7 cellular contexts compared by ENCODE assay signal in the genomic region with DNA sequence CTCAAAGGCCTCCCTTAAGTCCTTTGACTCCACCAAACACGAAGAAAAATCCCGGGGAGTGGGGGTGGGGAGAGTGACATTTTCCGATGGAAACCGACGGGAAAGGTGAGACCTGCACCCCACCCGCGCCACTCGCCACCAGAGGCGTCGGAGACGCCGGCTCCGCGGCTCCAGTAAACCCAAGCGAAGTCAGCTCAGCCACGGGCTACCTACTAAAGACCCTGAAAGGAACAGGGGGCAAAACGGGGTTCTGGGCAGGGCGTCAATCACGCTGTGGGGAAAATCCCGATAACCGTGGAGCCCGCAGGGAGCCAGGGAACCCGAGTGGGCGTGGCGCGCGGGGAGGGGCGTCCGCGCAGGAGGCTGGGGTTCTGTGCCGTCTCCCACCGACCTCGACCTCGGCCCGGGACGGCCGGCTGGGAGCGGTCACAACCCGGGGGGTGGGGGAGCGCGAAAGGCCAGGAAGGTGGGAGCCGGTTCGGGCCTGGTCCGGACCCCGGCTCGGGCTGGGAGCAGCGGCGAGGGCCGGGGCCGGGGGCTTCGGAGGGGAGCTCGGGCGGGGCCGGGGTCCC. TPM values are rescaled to one million over a fixed set of nuclear protein-coding genes. Genes with fewer than 3 reads are reported as not detected.
DNase-seq lines count a peak whose midpoint lies in the region; ATAC-seq, FAIRE-seq and TF ChIP-seq lines count a peak whose summit lies in the region.

No MANE protein-coding gene starts in this region.

- in situ Hi-C loops in K562 (cut with MboI): no loop called here

- peaks cover 54% of the 10 kb centered on the region for H3K79me2 ChIP-seq in K562 (ENCODE audit: control insufficient read depth, insufficient read depth, low read length)

- peak overlapping the region; percentile 89 for H3K4me3 Mint-ChIP-seq in T-helper 17 cell

- H3K36me3 ChIP-seq in K562 (ENCODE audit: control insufficient read depth, insufficient read depth, low read length): peaks cover 30% of the 10 kb centered on the region

- peak overlapping the region; percentile 97 for H3K4me3 ChIP-seq in K562

- intact Hi-C loops in K562 (cut with micrococcal nuclease): no loop called here

- H2AFZ ChIP-seq in K562 (ENCODE audit: low read depth, low read length): peak overlapping the region; percentile 80

- peaks cover 2% of the 10 kb centered on the region for H3K36me3 Mint-ChIP-seq in T-helper 17 cell (ENCODE audit: low read depth)

- POLR2A ChIA-PET in K562 (lab: Yijun Ruan, JAX): interaction anchor here (0.6 to 1.0 kb wide), 4 partner anchors 19 to 1129 kb away, joined by 3 to 4 read pairs (median 3); no protein-coding TSS in a partner anchor

- peaks cover 11 to 40% of the 10 kb centered on the region in 2 experiments; a peak in 4 of 5 replicates for H3K4me1 ChIP-seq in K562 (replicated peaks in 1 of 2; ENCODE audit: control insufficient read depth in 2 of 2, insufficient read depth in 2 of 2, low read length in 2 of 2)

- no peak overlapping the region for H3K27ac Mint-ChIP-seq in T-helper 17 cell

- H3K9me3 ChIP-seq in T-helper 17 cell (ENCODE audit: control insufficient read depth, low read length, poor library complexity, severe bottlenecking): no peaks in the 10 kb centered on the region
- H3K9me3 ChIP-seq in K562 (replicated peaks; ENCODE audit: control insufficient read depth, insufficient read depth, low read depth, low read length): no peaks in the 10 kb centered on the region

- DNase-seq in T-helper 17 cell: peak; percentile 32 to 67 (median 65)
- DNase-seq in K562 (ENCODE audit: extremely low read depth in 1 of 4, low spot score in 3 of 4): peak; percentile 54 to 84 (median 73)
- peak; percentile 43 for DNase-seq in kidney glomerular epithelial cell (lab: John Stamatoyannopoulos, UW)
- DNase-seq in stimulated activated CD4-positive, alpha-beta T cell treated with anti-CD3 and anti-CD28 coated beads, Interleukin-4, amount 100 ng/mL, for 1 hour: peak; percentile 59
- no peak for DNase-seq in SIG-M5 (lab: John Stamatoyannopoulos, UW)

- peaks cover 9% of the 10 kb centered on the region for H3K9me1 ChIP-seq in K562 (ENCODE audit: control insufficient read depth, insufficient read depth, low read length)

- 1% methylated on average over 41 of the region's 54 CpGs for WGBS in K562 (ENCODE audit: insufficient coverage, low coverage, missing lambda C conversion rate)

- TF ChIP-seq EP300 in K562 (IDR thresholded peaks at IDR 0.05; ENCODE audit: low read length): no peak

- CTCF ChIA-PET in K562 (lab: Yijun Ruan, JAX; ENCODE audit: low intra/inter-chr PET ratio): interaction anchor here (0.6 kb wide), 2 partner anchors 96 to 121 kb away, joined by 3 read pairs; no protein-coding TSS in a partner anchor

- no peak for FAIRE-seq in K562 (lab: Jason Lieb, UNC)

- H3K9ac ChIP-seq in K562 (ENCODE audit: insufficient read depth in 1 of 2, low read depth in 2 of 2, low read length in 2 of 2): peak overlapping the region; percentile 91 to 94

- H3K4me1 Mint-ChIP-seq in T-helper 17 cell: peaks cover 24% of the 10 kb centered on the region

- H3K4me2 ChIP-seq in K562 (ENCODE audit: insufficient read depth, low read length): peak overlapping the region; percentile 95

- peak in 2 of 3 experiments; percentile 11 to 30; a peak in 1 of 6 replicates for TF ChIP-seq CTCF in K562 (IDR thresholded peaks at IDR 0.05 in 2 of 3, conservative IDR thresholded peaks at IDR 0.05 in 1 of 3; ENCODE audit: insufficient read depth in 2 of 3, low read depth in 1 of 3, low read length in 3 of 3)

- no peak for TF ChIP-seq RAD21 in K562 (CRISPR knock-in tag; conservative IDR thresholded peaks at IDR 0.05 in 1 of 2, IDR thresholded peaks at IDR 0.05 in 1 of 2)

- no peaks in the 10 kb centered on the region for H3K27me3 Mint-ChIP-seq in T-helper 17 cell

- peak; percentile 23 for ATAC-seq in GM18873 (IDR thresholded peaks at IDR 0.05; ENCODE audit: low FRiP score, unreplicated experiment)
- ATAC-seq in HG03039 (IDR thresholded peaks at IDR 0.05; ENCODE audit: unreplicated experiment): peak; percentile 26
- ATAC-seq in T-helper 17 cell: peak; percentile 44
- peak; percentile 70 for ATAC-seq in K562

- peak overlapping the region; percentile 99 for H3K27ac ChIP-seq in K562 (ENCODE audit: extremely low read depth, low read depth, low read length)

- no peaks in the 10 kb centered on the region for H3K27me3 ChIP-seq in K562 (ENCODE audit: control insufficient read depth in 2 of 2, insufficient read depth in 2 of 2, low read length in 2 of 2)

- no peak for TF ChIP-seq POLR2A in K562 (conservative IDR thresholded peaks at IDR 0.05)

- H4K20me1 ChIP-seq in K562 (replicated peaks; ENCODE audit: control insufficient read depth, insufficient read depth, low read length): peaks cover 21% of the 10 kb centered on the region

- BruUV-seq in K562 (replicated peaks; lab: Mats Ljungman, UMichigan): no TSS peak

TF ChIP-seq in K562, 482 proteins besides CTCF, POLR2A, EP300 and RAD21 (continues in another document):
- TF ChIP-seq ZBED1 (IDR thresholded peaks at IDR 0.05): no peak
- TF ChIP-seq KAT7 (CRISPR knock-in tag; IDR thresholded peaks at IDR 0.05; ENCODE audit: borderline replicate concordance): peak; percentile 80
- TF ChIP-seq, protein P1, sequence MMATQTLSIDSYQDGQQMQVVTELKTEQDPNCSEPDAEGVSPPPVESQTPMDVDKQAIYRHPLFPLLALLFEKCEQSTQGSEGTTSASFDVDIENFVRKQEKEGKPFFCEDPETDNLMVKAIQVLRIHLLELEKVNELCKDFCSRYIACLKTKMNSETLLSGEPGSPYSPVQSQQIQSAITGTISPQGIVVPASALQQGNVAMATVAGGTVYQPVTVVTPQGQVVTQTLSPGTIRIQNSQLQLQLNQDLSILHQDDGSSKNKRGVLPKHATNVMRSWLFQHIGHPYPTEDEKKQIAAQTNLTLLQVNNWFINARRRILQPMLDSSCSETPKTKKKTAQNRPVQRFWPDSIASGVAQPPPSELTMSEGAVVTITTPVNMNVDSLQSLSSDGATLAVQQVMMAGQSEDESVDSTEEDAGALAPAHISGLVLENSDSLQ (IDR thresholded peaks at IDR 0.05): peak; percentile 80
- no peak for TF ChIP-seq RBM22 (IDR thresholded peaks at IDR 0.05; ENCODE audit: low read depth, low read length, poor library complexity, severe bottlenecking)
- TF ChIP-seq, protein P2, sequence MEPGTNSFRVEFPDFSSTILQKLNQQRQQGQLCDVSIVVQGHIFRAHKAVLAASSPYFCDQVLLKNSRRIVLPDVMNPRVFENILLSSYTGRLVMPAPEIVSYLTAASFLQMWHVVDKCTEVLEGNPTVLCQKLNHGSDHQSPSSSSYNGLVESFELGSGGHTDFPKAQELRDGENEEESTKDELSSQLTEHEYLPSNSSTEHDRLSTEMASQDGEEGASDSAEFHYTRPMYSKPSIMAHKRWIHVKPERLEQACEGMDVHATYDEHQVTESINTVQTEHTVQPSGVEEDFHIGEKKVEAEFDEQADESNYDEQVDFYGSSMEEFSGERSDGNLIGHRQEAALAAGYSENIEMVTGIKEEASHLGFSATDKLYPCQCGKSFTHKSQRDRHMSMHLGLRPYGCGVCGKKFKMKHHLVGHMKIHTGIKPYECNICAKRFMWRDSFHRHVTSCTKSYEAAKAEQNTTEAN (CRISPR knock-in tag; IDR thresholded peaks at IDR 0.05): peak; percentile 24; the same call in 1 of the 2 replicates
- no peak for TF ChIP-seq SPI1 (IDR thresholded peaks at IDR 0.05; ENCODE audit: borderline replicate concordance, low read depth, low read length)
- TF ChIP-seq JUN (IDR thresholded peaks at IDR 0.05; ENCODE audit: borderline replicate concordance, low read depth, low read length): no peak
- 0 out of 2 replicates have a peak, but pooled peaks have one; percentile 7 for TF ChIP-seq JUN (CRISPR knock-in tag; IDR thresholded peaks at IDR 0.05; ENCODE audit: borderline replicate concordance)

RNA-seq across cellular contexts. Expression of a gene that starts 0.6 kb away (rescaled TPM):
- 10 to 100 TPM; 65.6 to 67.1 TPM for total RNA-seq in T-helper 17 cell
- 83.1 and 109 TPM in 2 replicates for total RNA-seq in K562 (2011; cell fraction: chromatin; rRNA removed; ENCODE audit: low replicate concordance)
- total RNA-seq in K562 (2011; cell fraction: nucleolus; rRNA removed): 50.1 and 60.7 TPM in 2 replicates
- total RNA-seq in K562 (2011; cell fraction: nucleoplasm; rRNA removed): 83.7 and 86.3 TPM in 2 replicates
- 30.6 and 36.8 TPM in 2 replicates for total RNA-seq in K562 (2014; rRNA removed)
- 27.9 and 30.0 TPM in 2 replicates for total RNA-seq in K562 (2014; rRNA removed; fragmentation: Illumina TruSeq; extraction: Trizol)
- total RNA-seq in K562 (2015; rRNA removed; fragmentation: Illumina TruSeq; extraction: Trizol): 35.2 and 35.9 TPM in 2 replicates
- 35.8 and 38.3 TPM in 2 replicates for total RNA-seq in K562 (2021)
- 74.4 and 75.8 TPM in 2 replicates for polyA plus RNA-seq in K562 (2011; rRNA removed)
- 58.3 and 60.5 TPM in 2 replicates for polyA plus RNA-seq in K562 (2011; cell fraction: cytosol; rRNA removed)
- polyA plus RNA-seq in K562 (2011; cell fraction: nucleus; rRNA removed): 106 and 133 TPM in 2 replicates
- 38.1 and 40.3 TPM in 2 replicates for polyA plus RNA-seq in K562 (2012)
- 39.2 and 40.0 TPM in 2 replicates for polyA plus RNA-seq in K562 (2014; fragmentation: Illumina TruSeq; extraction: Trizol)
- polyA plus RNA-seq in K562 (2014; fragmentation: Nextera tagmentation; extraction: Ambion mirVana): 1 to 10 TPM in 1 of 2 experiments, under 1 TPM in 1; 0.72 to 1.9 TPM
- 43.1 and 46.1 TPM in 2 replicates for polyA plus RNA-seq in K562 (2014; rRNA removed)
- 37.0 and 42.6 TPM in 2 replicates for polyA minus RNA-seq in K562 (2011; rRNA and poly(A)+ RNA removed)
- polyA minus RNA-seq in K562 (2011; cell fraction: cytosol; rRNA and poly(A)+ RNA removed): 28.9 and 36.0 TPM in 2 replicates
- polyA minus RNA-seq in K562 (2011; cell fraction: nucleus; rRNA and poly(A)+ RNA removed): 29.6 and 30.9 TPM in 2 replicates

RNA-seq across cellular contexts. Expression of a gene that starts 50.8 kb away (rescaled TPM):
- total RNA-seq in T-helper 17 cell (1 to 10 TPM; 4.0 to 5.3 TPM), K562 (2014; rRNA removed) (2.0 and 6.2 TPM in 2 replicates), K562 (2014; rRNA removed; fragmentation: Illumina TruSeq; extraction: Trizol) (0.99 and 1.1 TPM in 2 replicates), K562 (2015; rRNA removed; fragmentation: Illumina TruSeq; extraction: Trizol) (0.64 and 1.2 TPM in 2 replicates), K562 (2021) (3.6 and 3.8 TPM in 2 replicates)
- total RNA-seq in K562 (2011; cell fraction: chromatin; rRNA removed; ENCODE audit: low replicate concordance): 4.8 and 7.6 TPM in 2 replicates
- total RNA-seq in K562 (2011; cell fraction: nucleolus; rRNA removed): 3.3 and 3.8 TPM in 2 replicates
- 1.7 and 5.0 TPM in 2 replicates for total RNA-seq in K562 (2011; cell fraction: nucleoplasm; rRNA removed)
- polyA plus RNA-seq in K562 (2011; rRNA removed) (2.5 and 2.7 TPM in 2 replicates), K562 (2014; fragmentation: Illumina TruSeq; extraction: Trizol) (1.4 and 3.2 TPM in 2 replicates), K562 (2014; fragmentation: Nextera tagmentation; extraction: Ambion mirVana) (under 1 TPM; 0.13 to 0.38 TPM), K562 (2014; rRNA removed) (3.2 and 4.6 TPM in 2 replicates)
- polyA plus RNA-seq in K562 (2011; cell fraction: cytosol; rRNA removed): 4.3 and 9.2 TPM in 2 replicates
- 3.6 and 6.3 TPM in 2 replicates for polyA plus RNA-seq in K562 (2011; cell fraction: nucleus; rRNA removed)
- 3.7 and 4.9 TPM in 2 replicates for polyA plus RNA-seq in K562 (2012)
- 0.56 and 0.60 TPM in 2 replicates for polyA minus RNA-seq in K562 (2011; rRNA and poly(A)+ RNA removed)
- 1.2 and 3.5 TPM in 2 replicates for polyA minus RNA-seq in K562 (2011; cell fraction: cytosol; rRNA and poly(A)+ RNA removed)
- polyA minus RNA-seq in K562 (2011; cell fraction: nucleus; rRNA and poly(A)+ RNA removed): 1.9 and 2.1 TPM in 2 replicates
